In the genomic region with DNA sequence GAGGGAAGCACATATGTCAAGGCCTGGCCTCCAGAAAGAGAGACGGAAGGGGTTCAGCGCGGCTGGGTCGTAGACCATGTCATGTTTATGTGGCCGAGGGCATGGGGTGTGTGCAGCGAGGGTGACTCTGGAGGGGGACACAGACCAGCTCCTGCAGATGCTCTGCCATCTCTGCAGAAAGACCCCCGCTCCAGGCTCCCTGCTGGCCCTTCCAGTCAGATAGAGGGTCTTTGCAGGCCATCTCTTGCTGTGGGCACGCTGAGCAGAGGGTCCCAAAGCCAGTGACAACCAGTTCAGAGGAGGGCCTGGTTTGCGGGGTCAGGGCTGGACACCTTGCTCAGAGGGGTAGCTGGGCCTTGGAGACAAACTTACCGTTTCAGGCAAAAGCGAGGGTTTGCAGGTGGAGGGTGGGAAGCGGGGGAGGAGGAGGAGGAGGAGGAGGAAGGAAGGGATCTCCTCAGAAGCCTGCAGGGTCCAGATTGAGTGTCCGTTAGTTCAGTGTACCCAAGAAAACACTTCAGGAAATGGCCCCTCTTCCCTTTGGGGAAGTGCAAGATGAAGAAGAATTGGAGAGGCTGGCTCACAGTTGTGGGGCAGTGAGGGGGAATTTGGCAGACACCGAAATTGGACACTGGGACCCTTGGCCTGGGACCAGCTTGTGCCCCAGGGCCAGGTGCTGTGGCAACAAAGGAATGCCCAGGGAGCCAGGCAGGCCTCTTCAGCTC, we compare ENCODE assay signal across 23 cellular contexts.
A peak's percentile ranks its signal among the peaks of the same experiment; 100 is the strongest.
DNase-seq lines count a peak whose midpoint lies in the region; ATAC-seq and TF ChIP-seq lines count a peak whose summit lies in the region.
"Had no signal": no experiment of that assay in that cellular context is flagged by ENCODE, and none has a peak within 500 bp of the region (broad histone marks: within the 10 kb centered on the region; RNA-seq: fewer than 3 reads in every experiment).

No MANE protein-coding gene starts in this region.

- no peaks in the 10 kb centered on the region for H3K27me3 ChIP-seq in ascending aorta
- H3K27me3 ChIP-seq: breast epithelium, pancreas, suprapubic skin had no signal

- intact Hi-C loops in CD14-positive monocyte (cut with micrococcal nuclease) = loop anchor here in 1 of 2 donors (5.0 kb wide), 1 partner anchor 35 kb away; no protein-coding TSS in a partner anchor
- intact Hi-C loops in ascending aorta (cut with DNase I) = no loop called here

- TF ChIP-seq CTCF in CD14-positive monocyte (IDR thresholded peaks at IDR 0.05) = no peak
- TF ChIP-seq CTCF in WTC11 (IDR thresholded peaks at IDR 0.05) = no peak
- TF ChIP-seq CTCF in nephron (IDR thresholded peaks at IDR 0.05; ENCODE audit: unreplicated experiment in 3 of 3) = no peak
- no peak for TF ChIP-seq CTCF in ascending aorta (IDR thresholded peaks at IDR 0.05)

- no peak overlapping the region for H3K4me3 ChIP-seq in ascending aorta
- H3K4me3 ChIP-seq: breast epithelium, pancreas, suprapubic skin had no signal

- no peaks in the 10 kb centered on the region for H3K36me3 ChIP-seq in ascending aorta
- H3K36me3 ChIP-seq: breast epithelium, pancreas, suprapubic skin had no signal

- H3K9me3 ChIP-seq in ascending aorta = no peaks in the 10 kb centered on the region
- H3K9me3 ChIP-seq: breast epithelium, pancreas, SK-N-SH, suprapubic skin had no signal

- H3K27ac Mint-ChIP-seq in CD14-positive monocyte (peak overlapping the region; percentile 20 to 85 (median 50)), WTC11 (peak overlapping the region; percentile 33), nephron (peak overlapping the region; percentile 9 to 77 (median 60))
- no peak overlapping the region for H3K27ac Mint-ChIP-seq in stimulated activated naive B cell treated with anti-CD40 and anti-IgM and Interleukin-4, amounts not matched to agents 10 μg/mL and 1 μg/mL and 100 μg/mL, for 72 hours
- no peak overlapping the region for H3K27ac Mint-ChIP-seq in activated T-cell treated with anti-CD3 and anti-CD28 coated beads, Interleukin-2, amount 50 U/mL, for 24 hours
- H3K27ac Mint-ChIP-seq: activated CD8-positive, alpha-beta T cell treated with anti-CD3 and anti-CD28 coated beads for 36 hours had no signal

- H3K36me3 Mint-ChIP-seq in CD14-positive monocyte (peaks cover 17 to 18% of the 10 kb centered on the region in 2 donors), WTC11 (no peaks in the 10 kb centered on the region), nephron (ENCODE audit: low read depth) (no peaks in the 10 kb centered on the region)
- peaks cover 12 to 20% of the 10 kb centered on the region in 2 donors for H3K36me3 Mint-ChIP-seq in stimulated activated naive B cell treated with anti-CD40 and anti-IgM and Interleukin-4, amounts not matched to agents 10 μg/mL and 1 μg/mL and 100 μg/mL, for 72 hours
- no peaks in the 10 kb centered on the region for H3K36me3 Mint-ChIP-seq in activated T-cell treated with anti-CD3 and anti-CD28 coated beads, Interleukin-2, amount 50 U/mL, for 24 hours (ENCODE audit: low read depth)

- DNase-seq in CD14-positive monocyte (ENCODE audit: low spot score) (no peak), Kasumi-1 (lab: John Stamatoyannopoulos, UW) (peak; percentile 62 to 78), WTC11 (ENCODE audit: low spot score) (no peak), ascending aorta (ENCODE audit: low spot score in 2 of 2) (no peak), retina (no peak)
- no peak for DNase-seq in stimulated activated naive B cell treated with anti-CD40 and anti-IgM and Interleukin-4, amounts not matched to agents 10 μg/mL and 1 μg/mL and 100 μg/mL, for 72 hours
- DNase-seq in activated T-cell treated with anti-CD3 and anti-CD28 coated beads, Interleukin-2, amount 50 U/mL, for 24 hours = no peak
- DNase-seq: activated CD8-positive, alpha-beta T cell treated with anti-CD3 and anti-CD28 coated beads for 36 hours; activated gamma-delta T cell treated with Interleukin-2 at 50 U/mL for 16 hours; activated T-cell treated with anti-CD3 and anti-CD28 coated beads for 4 hours; cortex of kidney; left cardiac atrium; naive thymus-derived CD8-positive, alpha-beta T cell; NCI-H2081 treated with DMSO at 0.1 percent for 48 hours; NCI-H446 treated with DMSO at 0.1 percent for 48 hours; pancreas; RPMI8226; SK-N-SH; stimulated activated CD4-positive, alpha-beta T cell treated with anti-CD3 and anti-CD28 coated beads, Interleukin-1b, Interleukin-23, amount 100 ng/mL, for 48 hours had no signal

- CTCF ChIA-PET in WTC11 (lab: Charles Lee) = interaction anchor here (0.9 kb wide), 1 partner anchor 17 kb away, joined by 3 read pairs; no protein-coding TSS in a partner anchor

- no peak overlapping the region for H3K27ac ChIP-seq in ascending aorta
- H3K27ac ChIP-seq: breast epithelium, C4-2B, pancreas, suprapubic skin had no signal

- H3K4me1 Mint-ChIP-seq in CD14-positive monocyte = peaks cover 99% of the 10 kb centered on the region
- H3K4me1 Mint-ChIP-seq in WTC11 = peaks cover 46% of the 10 kb centered on the region
- peaks cover 55% of the 10 kb centered on the region for H3K4me1 Mint-ChIP-seq in nephron
- H3K4me1 Mint-ChIP-seq in stimulated activated naive B cell treated with anti-CD40 and anti-IgM and Interleukin-4, amounts not matched to agents 10 μg/mL and 1 μg/mL and 100 μg/mL, for 72 hours = peaks cover 61 to 84% of the 10 kb centered on the region in 2 donors
- peaks cover 66% of the 10 kb centered on the region for H3K4me1 Mint-ChIP-seq in activated T-cell treated with anti-CD3 and anti-CD28 coated beads, Interleukin-2, amount 50 U/mL, for 24 hours (ENCODE audit: low read depth)

- POLR2A ChIA-PET in WTC11 (lab: Charles Lee) = interaction anchor here (0.6 to 1.0 kb wide), 2 partner anchors 17 to 154 kb away, joined by 3 read pairs; no protein-coding TSS in a partner anchor

- ATAC-seq in WTC11 = no peak
- ATAC-seq in stimulated activated naive B cell treated with anti-CD40 and anti-IgM and Interleukin-4, amounts not matched to agents 10 μg/mL and 1 μg/mL and 100 μg/mL, for 72 hours (replicated peaks) = no peak
- ATAC-seq: activated CD8-positive, alpha-beta T cell treated with anti-CD3 and anti-CD28 coated beads for 36 hours; left cardiac atrium; naive thymus-derived CD8-positive, alpha-beta T cell; pancreas had no signal

- H3K27me3 Mint-ChIP-seq in CD14-positive monocyte (ENCODE audit: low read depth in 3 of 3) (peaks cover 0 to 3% (median 0%) of the 10 kb centered on the region in 3 donors), WTC11 (ENCODE audit: low read depth) (no peaks in the 10 kb centered on the region), nephron (ENCODE audit: low read depth) (no peaks in the 10 kb centered on the region)
- no peaks in the 10 kb centered on the region for H3K27me3 Mint-ChIP-seq in stimulated activated naive B cell treated with anti-CD40 and anti-IgM and Interleukin-4, amounts not matched to agents 10 μg/mL and 1 μg/mL and 100 μg/mL, for 72 hours
- no peaks in the 10 kb centered on the region for H3K27me3 Mint-ChIP-seq in activated T-cell treated with anti-CD3 and anti-CD28 coated beads, Interleukin-2, amount 50 U/mL, for 24 hours
- H3K27me3 Mint-ChIP-seq: activated CD8-positive, alpha-beta T cell treated with anti-CD3 and anti-CD28 coated beads for 36 hours; naive thymus-derived CD8-positive, alpha-beta T cell had no signal

- H3K4me3 Mint-ChIP-seq in CD14-positive monocyte (peak overlapping the region; percentile 3 to 42), WTC11 (no peak overlapping the region), nephron (no peak overlapping the region)
- H3K4me3 Mint-ChIP-seq in stimulated activated naive B cell treated with anti-CD40 and anti-IgM and Interleukin-4, amounts not matched to agents 10 μg/mL and 1 μg/mL and 100 μg/mL, for 72 hours = no peak overlapping the region
- H3K4me3 Mint-ChIP-seq in activated T-cell treated with anti-CD3 and anti-CD28 coated beads, Interleukin-2, amount 50 U/mL, for 24 hours = no peak overlapping the region
- H3K4me3 Mint-ChIP-seq: activated CD8-positive, alpha-beta T cell treated with anti-CD3 and anti-CD28 coated beads for 36 hours had no signal

- H3K9me3 Mint-ChIP-seq in CD14-positive monocyte (no peaks in the 10 kb centered on the region), WTC11 (no peaks in the 10 kb centered on the region), nephron (no peaks in the 10 kb centered on the region)
- H3K9me3 Mint-ChIP-seq in stimulated activated naive B cell treated with anti-CD40 and anti-IgM and Interleukin-4, amounts not matched to agents 10 μg/mL and 1 μg/mL and 100 μg/mL, for 72 hours = no peaks in the 10 kb centered on the region
- no peaks in the 10 kb centered on the region for H3K9me3 Mint-ChIP-seq in activated T-cell treated with anti-CD3 and anti-CD28 coated beads, Interleukin-2, amount 50 U/mL, for 24 hours
- H3K9me3 Mint-ChIP-seq: activated CD8-positive, alpha-beta T cell treated with anti-CD3 and anti-CD28 coated beads for 36 hours; naive thymus-derived CD8-positive, alpha-beta T cell had no signal

- peaks cover 0 to 3% of the 10 kb centered on the region in 2 donors for H3K4me1 ChIP-seq in ascending aorta

TF ChIP-seq in WTC11, 78 proteins besides CTCF, POLR2A, EP300 and RAD21 (continues in another document):
- TF ChIP-seq GRHL2 (CRISPR knock-in tag; IDR thresholded peaks at IDR 0.05; ENCODE audit: insufficient replicate concordance, severe bottlenecking) (no peak), GTF2I (CRISPR knock-in tag; conservative IDR thresholded peaks at IDR 0.05) (no peak), NFATC4 (CRISPR knock-in tag; IDR thresholded peaks at IDR 0.05) (no peak), TEAD4 (CRISPR knock-in tag; IDR thresholded peaks at IDR 0.05) (no peak), KAT7 (CRISPR knock-in tag; IDR thresholded peaks at IDR 0.05; ENCODE audit: borderline replicate concordance) (no peak), NR1H2 (CRISPR knock-in tag; IDR thresholded peaks at IDR 0.05) (no peak), RORB (CRISPR knock-in tag; IDR thresholded peaks at IDR 0.05) (no peak)
- TF ChIP-seq, protein P1, sequence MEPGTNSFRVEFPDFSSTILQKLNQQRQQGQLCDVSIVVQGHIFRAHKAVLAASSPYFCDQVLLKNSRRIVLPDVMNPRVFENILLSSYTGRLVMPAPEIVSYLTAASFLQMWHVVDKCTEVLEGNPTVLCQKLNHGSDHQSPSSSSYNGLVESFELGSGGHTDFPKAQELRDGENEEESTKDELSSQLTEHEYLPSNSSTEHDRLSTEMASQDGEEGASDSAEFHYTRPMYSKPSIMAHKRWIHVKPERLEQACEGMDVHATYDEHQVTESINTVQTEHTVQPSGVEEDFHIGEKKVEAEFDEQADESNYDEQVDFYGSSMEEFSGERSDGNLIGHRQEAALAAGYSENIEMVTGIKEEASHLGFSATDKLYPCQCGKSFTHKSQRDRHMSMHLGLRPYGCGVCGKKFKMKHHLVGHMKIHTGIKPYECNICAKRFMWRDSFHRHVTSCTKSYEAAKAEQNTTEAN (CRISPR knock-in tag; IDR thresholded peaks at IDR 0.05) = no peak
- TF ChIP-seq, protein P2, sequence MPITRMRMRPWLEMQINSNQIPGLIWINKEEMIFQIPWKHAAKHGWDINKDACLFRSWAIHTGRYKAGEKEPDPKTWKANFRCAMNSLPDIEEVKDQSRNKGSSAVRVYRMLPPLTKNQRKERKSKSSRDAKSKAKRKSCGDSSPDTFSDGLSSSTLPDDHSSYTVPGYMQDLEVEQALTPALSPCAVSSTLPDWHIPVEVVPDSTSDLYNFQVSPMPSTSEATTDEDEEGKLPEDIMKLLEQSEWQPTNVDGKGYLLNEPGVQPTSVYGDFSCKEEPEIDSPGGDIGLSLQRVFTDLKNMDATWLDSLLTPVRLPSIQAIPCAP (CRISPR knock-in tag; IDR thresholded peaks at IDR 0.05) = no peak

Comparison
In these comparisons a context has a peak if more than half of its experiments do, and no peak if none do; other contexts are left out.
1. DNase-seq: peak in Kasumi-1 (2 of 2); none in CD14-positive monocyte (single experiment), WTC11 (single experiment), stimulated activated naive B cell treated with anti-CD40 and anti-IgM and Interleukin-4, amounts not matched to agents 10 μg/mL and 1 μg/mL and 100 μg/mL, for 72 hours (single experiment), activated T-cell treated with anti-CD3 and anti-CD28 coated beads, Interleukin-2, amount 50 U/mL, for 24 hours (single experiment), ascending aorta (0 of 2) and retina (single experiment).
2. H3K27ac Mint-ChIP-seq: peak in CD14-positive monocyte (7 of 7), WTC11 (single experiment) and nephron (3 of 3); none in stimulated activated naive B cell treated with anti-CD40 and anti-IgM and Interleukin-4, amounts not matched to agents 10 μg/mL and 1 μg/mL and 100 μg/mL, for 72 hours (single experiment) and activated T-cell treated with anti-CD3 and anti-CD28 coated beads, Interleukin-2, amount 50 U/mL, for 24 hours (single experiment).
3. H3K4me3 Mint-ChIP-seq: peak in CD14-positive monocyte (2 of 2); none in WTC11 (single experiment), nephron (0 of 3), stimulated activated naive B cell treated with anti-CD40 and anti-IgM and Interleukin-4, amounts not matched to agents 10 μg/mL and 1 μg/mL and 100 μg/mL, for 72 hours (0 of 2) and activated T-cell treated with anti-CD3 and anti-CD28 coated beads, Interleukin-2, amount 50 U/mL, for 24 hours (single experiment).